Comparison of ENCODE assay signal across 8 cellular contexts in genomic region chr1:91511386-91511785, GRCh38. TPM values are rescaled to one million over a fixed set of nuclear protein-coding genes. Genes with fewer than 3 reads are reported as not detected.
DNase-seq lines count a peak whose midpoint lies in the region; ATAC-seq, FAIRE-seq and TF ChIP-seq lines count a peak whose summit lies in the region.
"Had no signal": no experiment of that assay in that cellular context is flagged by ENCODE, and none has a peak within 500 bp of the region (broad histone marks: within the 10 kb centered on the region; RNA-seq: fewer than 3 reads in every experiment).

No MANE protein-coding gene starts in this region.

- peaks cover 79% of the 10 kb centered on the region for H3K36me3 Mint-ChIP-seq in stimulated activated effector memory CD8-positive, alpha-beta T cell treated with anti-CD3 and anti-CD28 coated beads, Interleukin-12 subunit alpha, Interleukin-12 subunit beta, amount 100 ng/mL, for 72 hours

- H4K20me1 ChIP-seq in MM.1S (ENCODE audit: insufficient read depth, low read length) (no peaks in the 10 kb centered on the region; the same call in 1 of the 2 replicates), K562 (replicated peaks; ENCODE audit: control insufficient read depth, insufficient read depth, low read length) (no peaks in the 10 kb centered on the region)

- no peaks in the 10 kb centered on the region for H3K9me3 ChIP-seq in MM.1S (replicated peaks; ENCODE audit: insufficient read depth, low read length)
- H3K9me3 ChIP-seq in K562 (replicated peaks; ENCODE audit: control insufficient read depth, insufficient read depth, low read depth, low read length) = no peaks in the 10 kb centered on the region
- H3K9me3 ChIP-seq in liver (ENCODE audit: control insufficient read depth in 4 of 4, low read length in 3 of 4) = no peaks in the 10 kb centered on the region

- H3K36me3 ChIP-seq in MM.1S (replicated peaks; ENCODE audit: insufficient read depth, low read length) (peaks cover 2% of the 10 kb centered on the region; the same call in 1 of the 2 replicates), K562 (ENCODE audit: control insufficient read depth, insufficient read depth, low read length) (peaks cover 88% of the 10 kb centered on the region), liver (ENCODE audit: control insufficient read depth in 4 of 4, insufficient read depth in 3 of 4, low read depth in 1 of 4, low read length in 3 of 4) (no peaks in the 10 kb centered on the region)

- TF ChIP-seq EP300 in K562 (IDR thresholded peaks at IDR 0.05; ENCODE audit: low read length) = no peak

- no peak overlapping the region for H3K27ac Mint-ChIP-seq in stimulated activated effector memory CD8-positive, alpha-beta T cell treated with anti-CD3 and anti-CD28 coated beads, Interleukin-12 subunit alpha, Interleukin-12 subunit beta, amount 100 ng/mL, for 72 hours

- H3K4me1 Mint-ChIP-seq in stimulated activated effector memory CD8-positive, alpha-beta T cell treated with anti-CD3 and anti-CD28 coated beads, Interleukin-12 subunit alpha, Interleukin-12 subunit beta, amount 100 ng/mL, for 72 hours = peaks cover 5% of the 10 kb centered on the region
- H3K4me1 Mint-ChIP-seq: naive B cell had no signal

- H3K27me3 ChIP-seq in MM.1S (replicated peaks; ENCODE audit: insufficient read depth, low read length) (no peaks in the 10 kb centered on the region), K562 (ENCODE audit: control insufficient read depth in 2 of 2, insufficient read depth in 2 of 2, low read length in 2 of 2) (no peaks in the 10 kb centered on the region), liver (ENCODE audit: control insufficient read depth in 4 of 4, insufficient read depth in 4 of 4, low read length in 3 of 4) (no peaks in the 10 kb centered on the region)

- peak; percentile 72 for ATAC-seq in K562
- ATAC-seq in stimulated activated effector memory CD8-positive, alpha-beta T cell treated with anti-CD3 and anti-CD28 coated beads, Interleukin-12 subunit alpha, Interleukin-12 subunit beta, amount 100 ng/mL, for 72 hours = no peak
- ATAC-seq in GM21515 (IDR thresholded peaks at IDR 0.05; ENCODE audit: unreplicated experiment) = no peak

- no peak for TF ChIP-seq POLR2A in K562 (conservative IDR thresholded peaks at IDR 0.05)

- BruUV-seq in K562 (replicated peaks; lab: Mats Ljungman, UMichigan) = no TSS peak

- TF ChIP-seq RAD21 in K562 (CRISPR knock-in tag; conservative IDR thresholded peaks at IDR 0.05 in 1 of 2, IDR thresholded peaks at IDR 0.05 in 1 of 2) (peak; percentile 70 to 74), liver (IDR thresholded peaks at IDR 0.05) (peak; percentile 89 to 94)

- intact Hi-C loops in K562 (cut with micrococcal nuclease) = loop anchor here (1.0 kb wide), 1 partner anchor 417 kb away; no protein-coding TSS in a partner anchor

- H3K9ac ChIP-seq in MM.1S (ENCODE audit: low read length) (no peak overlapping the region), K562 (ENCODE audit: insufficient read depth in 1 of 2, low read depth in 2 of 2, low read length in 2 of 2) (no peak overlapping the region), liver (ENCODE audit: low read depth in 1 of 2, low read length in 2 of 2) (no peak overlapping the region)

- H3K4me1 ChIP-seq in MM.1S (ENCODE audit: low read length) (no peaks in the 10 kb centered on the region), K562 (replicated peaks in 1 of 2; ENCODE audit: control insufficient read depth in 2 of 2, insufficient read depth in 2 of 2, low read length in 2 of 2) (no peaks in the 10 kb centered on the region), liver (ENCODE audit: control insufficient read depth in 4 of 4, insufficient read depth in 4 of 4, low read length in 3 of 4) (no peaks in the 10 kb centered on the region)

- H3K4me2 ChIP-seq in MM.1S (ENCODE audit: low read depth, low read length) (no peak overlapping the region), K562 (ENCODE audit: insufficient read depth, low read length) (no peak overlapping the region)

- no peaks in the 10 kb centered on the region for H3K9me2 ChIP-seq in MM.1S (replicated peaks; ENCODE audit: insufficient read depth, low read length)

- no peaks in the 10 kb centered on the region for H3K9me3 Mint-ChIP-seq in stimulated activated effector memory CD8-positive, alpha-beta T cell treated with anti-CD3 and anti-CD28 coated beads, Interleukin-12 subunit alpha, Interleukin-12 subunit beta, amount 100 ng/mL, for 72 hours
- H3K9me3 Mint-ChIP-seq: naive B cell had no signal

- POLR2A ChIA-PET in K562 (lab: Yijun Ruan, JAX) = no interaction called here

- no peak overlapping the region for H3K27ac ChIP-seq in MM.1S (ENCODE audit: low read length)
- H3K27ac ChIP-seq in K562 (ENCODE audit: extremely low read depth, low read depth, low read length) = no peak overlapping the region
- no peak overlapping the region for H3K27ac ChIP-seq in liver (ENCODE audit: low read depth in 1 of 2, low read length in 2 of 2)

- no peaks in the 10 kb centered on the region for H3K9me1 ChIP-seq in K562 (ENCODE audit: control insufficient read depth, insufficient read depth, low read length)

- no peak overlapping the region for H3K4me3 ChIP-seq in MM.1S (ENCODE audit: low read length)
- H3K4me3 ChIP-seq in K562 = no peak overlapping the region
- no peak overlapping the region for H3K4me3 ChIP-seq in liver (ENCODE audit: low read depth in 1 of 3, low read length in 3 of 3)

- peaks cover 8% of the 10 kb centered on the region for H3K79me2 ChIP-seq in MM.1S (ENCODE audit: low read length)
- peaks cover 23% of the 10 kb centered on the region for H3K79me2 ChIP-seq in K562 (ENCODE audit: control insufficient read depth, insufficient read depth, low read length)

- no peak overlapping the region for H3K4me3 Mint-ChIP-seq in stimulated activated effector memory CD8-positive, alpha-beta T cell treated with anti-CD3 and anti-CD28 coated beads, Interleukin-12 subunit alpha, Interleukin-12 subunit beta, amount 100 ng/mL, for 72 hours
- H3K4me3 Mint-ChIP-seq: naive B cell had no signal

- TF ChIP-seq CTCF in MM.1S (IDR thresholded peaks at IDR 0.05; ENCODE audit: low read length) (peak; percentile 61), K562 (IDR thresholded peaks at IDR 0.05 in 2 of 3, conservative IDR thresholded peaks at IDR 0.05 in 1 of 3; ENCODE audit: insufficient read depth in 2 of 3, low read depth in 1 of 3, low read length in 3 of 3) (peak; percentile 28 to 69 (median 45); a peak in 4 of 6 replicates), liver (IDR thresholded peaks at IDR 0.05; ENCODE audit: low read depth, low read length, missing input control) (peak; percentile 62)

- peak; percentile 42 for DNase-seq in G401 (ENCODE audit: low spot score)
- peak; percentile 49 for DNase-seq in MM.1S
- DNase-seq in K562 (ENCODE audit: extremely low read depth in 1 of 4, low spot score in 3 of 4) = peak; percentile 15 to 52 (median 32)
- DNase-seq in stimulated activated effector memory CD8-positive, alpha-beta T cell treated with anti-CD3 and anti-CD28 coated beads, Interleukin-12 subunit alpha, Interleukin-12 subunit beta, amount 100 ng/mL, for 72 hours (ENCODE audit: low spot score in 2 of 2) = no peak
- DNase-seq in ecto neural progenitor cell (ENCODE audit: low spot score) = no peak
- DNase-seq: naive B cell had no signal

- H2AFZ ChIP-seq in MM.1S (ENCODE audit: low read length) (no peak overlapping the region), K562 (ENCODE audit: low read depth, low read length) (no peak overlapping the region)

- FAIRE-seq in K562 (lab: Jason Lieb, UNC) = peak; percentile 37

- WGBS in K562 (ENCODE audit: insufficient coverage, low coverage, missing lambda C conversion rate) = 36% methylated on average over 3 of the region's 3 CpGs
- WGBS in liver = 47% methylated on average over 3 of the region's 3 CpGs

- CTCF ChIA-PET in K562 (lab: Yijun Ruan, JAX; ENCODE audit: low intra/inter-chr PET ratio) = interaction anchor here (0.6 to 3.4 kb wide), 2 partner anchors 71 to 416 kb away, joined by 3 to 50 read pairs; no protein-coding TSS in a partner anchor

- in situ Hi-C loops in G401 (cut with HindIII; ENCODE audit: low sequenced_read_pairs) = no loop called here
- in situ Hi-C loops in K562 (cut with MboI) = loop anchor here (5.0 kb wide), 2 partner anchors 416 to 781 kb away; no protein-coding TSS in a partner anchor

- no peaks in the 10 kb centered on the region for H3F3A ChIP-seq in MM.1S (ENCODE audit: insufficient read depth, low read length)

TF ChIP-seq in liver, 16 proteins besides CTCF, POLR2A, EP300 and RAD21:
- TF ChIP-seq NR2F2 (IDR thresholded peaks at IDR 0.05) = peak; percentile 33
- TF ChIP-seq FOXA1 (IDR thresholded peaks at IDR 0.05) = no peak

RNA-seq across cellular contexts. Expression of gene CDC7, which starts 10.7 kb away (rescaled TPM):
- 31.4 and 40.8 TPM in 2 replicates for total RNA-seq in G401 (2014; rRNA removed; shearing (Covaris generic))
- 18.0 and 54.7 TPM in 2 replicates for total RNA-seq in K562 (2011; cell fraction: chromatin; rRNA removed; ENCODE audit: low replicate concordance)
- 8.5 and 10.9 TPM in 2 replicates for total RNA-seq in K562 (2011; cell fraction: nucleolus; rRNA removed)
- total RNA-seq in K562 (2011; cell fraction: nucleoplasm; rRNA removed) = 18.6 and 26.0 TPM in 2 replicates
- total RNA-seq in K562 (2014; rRNA removed) (24.8 and 27.3 TPM in 2 replicates), K562 (2014; rRNA removed; fragmentation: Illumina TruSeq; extraction: Trizol) (44.2 and 50.5 TPM in 2 replicates), K562 (2015; rRNA removed; fragmentation: Illumina TruSeq; extraction: Trizol) (41.2 and 45.5 TPM in 2 replicates), K562 (2021) (36.8 and 37.6 TPM in 2 replicates), liver (10 to 100 TPM in 1 of 2 donors, under 1 TPM in 1; 0.59 to 15.0 TPM)
- polyA plus RNA-seq in K562 (2011; rRNA removed) (41.4 and 56.6 TPM in 2 replicates), K562 (2014; fragmentation: Illumina TruSeq; extraction: Trizol) (37.1 and 48.2 TPM in 2 replicates), K562 (2014; fragmentation: Nextera tagmentation; extraction: Ambion mirVana) (10 to 100 TPM; 22.3 to 66.8 TPM), K562 (2014; rRNA removed) (41.6 and 44.4 TPM in 2 replicates), liver (under 1 TPM; 0.43 to 0.63 TPM)
- polyA plus RNA-seq in K562 (2011; cell fraction: cytosol; rRNA removed) = 7.6 and 15.3 TPM in 2 replicates
- polyA plus RNA-seq in K562 (2011; cell fraction: nucleus; rRNA removed) = 47.4 and 67.9 TPM in 2 replicates
- 18.2 and 27.1 TPM in 2 replicates for polyA plus RNA-seq in K562 (2012)
- 29.5 and 33.9 TPM in 2 replicates for polyA minus RNA-seq in K562 (2011; rRNA and poly(A)+ RNA removed)
- polyA minus RNA-seq in K562 (2011; cell fraction: cytosol; rRNA and poly(A)+ RNA removed) = 27.4 and 31.3 TPM in 2 replicates
- polyA minus RNA-seq in K562 (2011; cell fraction: nucleus; rRNA and poly(A)+ RNA removed) = 16.4 and 29.8 TPM in 2 replicates

Comparison
In these comparisons a context has a peak if more than half of its experiments do, and no peak if none do; other contexts are left out.
1. DNase-seq: peak in G401 (single experiment), MM.1S (single experiment) and K562 (4 of 4); none in stimulated activated effector memory CD8-positive, alpha-beta T cell treated with anti-CD3 and anti-CD28 coated beads, Interleukin-12 subunit alpha, Interleukin-12 subunit beta, amount 100 ng/mL, for 72 hours (0 of 2) and ecto neural progenitor cell (single experiment).
2. Peak in every context shown above with its lines, with median percentiles within 50 percentile points of each other: CTCF ChIP-seq.